In the genomic region with DNA sequence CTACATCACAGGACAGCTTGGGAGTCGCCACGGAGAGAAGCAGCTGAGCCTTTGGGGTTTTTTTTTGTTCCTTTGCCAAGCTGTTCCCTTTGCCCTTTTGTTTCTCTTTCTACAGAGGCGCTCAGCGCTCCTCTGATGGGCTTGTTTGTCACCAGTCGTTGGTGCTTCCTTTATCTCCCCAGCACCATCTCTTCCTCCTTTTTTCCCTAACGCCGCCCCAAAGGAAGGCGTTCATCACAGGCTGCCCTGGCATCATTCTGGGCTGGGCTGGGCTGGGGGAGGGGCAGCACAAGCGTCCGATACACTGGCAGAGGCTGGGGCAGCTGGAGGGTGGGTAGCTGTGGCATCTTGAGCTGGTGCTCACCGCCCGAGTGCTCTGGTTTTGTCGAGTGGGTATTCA, we compare ENCODE assay signal across 1 cellular context.
TF ChIP-seq lines count a peak whose summit lies in the region.

No MANE protein-coding gene starts in this region.

TF ChIP-seq in H1, 55 proteins besides CTCF, POLR2A, EP300 and RAD21 (continued from another document):
- TF ChIP-seq SIRT6 (IDR thresholded peaks at IDR 0.05; ENCODE audit: low read length), result no peak
- TF ChIP-seq TCF12 (IDR thresholded peaks at IDR 0.05; ENCODE audit: low read depth, low read length), result no peak
